ENCODE assay signal across 14 cellular contexts in genomic region chrX:26851981-26852380, GRCh38.
DNase-seq lines count a peak whose midpoint lies in the region; ATAC-seq and TF ChIP-seq lines count a peak whose summit lies in the region.
"Had no signal": no experiment of that assay in that cellular context is flagged by ENCODE, and none has a peak within 500 bp of the region (broad histone marks: within the 10 kb centered on the region; RNA-seq: fewer than 3 reads in every experiment).

No MANE protein-coding gene starts in this region.

- H2AFZ ChIP-seq in SK-N-SH (ENCODE audit: low read depth) (no peak overlapping the region), smooth muscle cell (ENCODE audit: low read depth) (no peak overlapping the region)

- H3K9ac ChIP-seq in SK-N-SH (no peak overlapping the region), smooth muscle cell (ENCODE audit: low read depth) (no peak overlapping the region)

- H3K4me2 ChIP-seq in SK-N-SH, result no peak overlapping the region
- no peak overlapping the region for H3K4me2 ChIP-seq in smooth muscle cell

- WGBS in SK-N-SH (ENCODE audit: low lambda C conversion rate), result 0% methylated on average over 1 of the region's 1 CpG
- 25% methylated on average over 1 of the region's 1 CpG for WGBS in smooth muscle cell (ENCODE audit: low lambda C conversion rate)

- H3K36me3 ChIP-seq in SK-N-SH (replicated peaks in 1 of 2; ENCODE audit: control insufficient read depth in 1 of 2, insufficient read depth in 2 of 2, low read length in 1 of 2) (no peaks in the 10 kb centered on the region), smooth muscle cell (ENCODE audit: low read depth) (no peaks in the 10 kb centered on the region)
- H3K36me3 ChIP-seq: SJSA1 had no signal

- H3K27ac ChIP-seq in SK-N-SH (ENCODE audit: low read depth in 2 of 2, low read length in 1 of 2) (no peak overlapping the region), smooth muscle cell (ENCODE audit: low read depth) (no peak overlapping the region)
- H3K27ac ChIP-seq: coronary artery, SJSA1, skin epidermis had no signal

- no peaks in the 10 kb centered on the region for H3K9me2 ChIP-seq in SK-N-SH

- H4K20me1 ChIP-seq in SK-N-SH (ENCODE audit: insufficient read depth) (no peaks in the 10 kb centered on the region), smooth muscle cell (ENCODE audit: low read depth) (no peaks in the 10 kb centered on the region)

- H3K4me1 Mint-ChIP-seq in activated T-helper 17 cell treated with anti-CD3 and anti-CD28 coated beads, Interleukin-2, amount 50 U/mL, for 72 hours, result no peaks in the 10 kb centered on the region

- no peaks in the 10 kb centered on the region for H3K27me3 ChIP-seq in SK-N-SH (ENCODE audit: insufficient read depth)
- no peaks in the 10 kb centered on the region for H3K27me3 ChIP-seq in smooth muscle cell (ENCODE audit: low read depth)
- H3K27me3 ChIP-seq: SJSA1 had no signal

- no peak for DNase-seq in SK-N-SH
- peak; percentile 61 for DNase-seq in NCI-H69 (lab: John Stamatoyannopoulos, UW)
- DNase-seq in epithelial cell of proximal tubule (ENCODE audit: low read depth), result no peak
- no peak for DNase-seq in smooth muscle cell (lab: John Stamatoyannopoulos, UW; ENCODE audit: unreplicated experiment)
- DNase-seq in GM19240 (ENCODE audit: insufficient read length, low spot score), result no peak
- DNase-seq: activated CD8-positive, alpha-beta memory T cell treated with anti-CD3 and anti-CD28 coated beads, Interleukin-2, amount 50 U/mL, for 4 hours; left cardiac atrium; stimulated activated naive CD4-positive, alpha-beta T cell had no signal

- no peak for TF ChIP-seq EP300 in SK-N-SH (IDR thresholded peaks at IDR 0.05; ENCODE audit: borderline replicate concordance in 1 of 2, low read depth in 1 of 2, low read length in 1 of 2)

- CTCF ChIA-PET in SK-N-SH (lab: Yijun Ruan, JAX), result no interaction called here

- no peaks in the 10 kb centered on the region for H3K4me1 ChIP-seq in SK-N-SH (ENCODE audit: control insufficient read depth in 1 of 2, insufficient read depth in 2 of 2, low read depth in 1 of 2, low read length in 1 of 2)
- no peaks in the 10 kb centered on the region for H3K4me1 ChIP-seq in smooth muscle cell (ENCODE audit: low read depth)
- H3K4me1 ChIP-seq: SJSA1 had no signal

- H3F3A ChIP-seq in SK-N-SH (replicated peaks; ENCODE audit: insufficient read depth) (no peaks in the 10 kb centered on the region), smooth muscle cell (ENCODE audit: low read depth) (no peaks in the 10 kb centered on the region)

- no peak overlapping the region for H3K4me3 Mint-ChIP-seq in activated T-helper 17 cell treated with anti-CD3 and anti-CD28 coated beads, Interleukin-2, amount 50 U/mL, for 72 hours

- POLR2A ChIA-PET in SK-N-SH (lab: Yijun Ruan, JAX), result no interaction called here

- H3K9me3 Mint-ChIP-seq in activated T-helper 17 cell treated with anti-CD3 and anti-CD28 coated beads, Interleukin-2, amount 50 U/mL, for 72 hours, result peaks cover 6% of the 10 kb centered on the region

- no peak for ATAC-seq in SK-N-SH treated with all-trans-retinoic acid at 6 μM for 48 hours
- no peak for ATAC-seq in GM19324 (IDR thresholded peaks at IDR 0.05; ENCODE audit: low FRiP score, unreplicated experiment)
- ATAC-seq in activated T-helper 17 cell treated with anti-CD3 and anti-CD28 coated beads, Interleukin-2, amount 50 U/mL, for 72 hours (replicated peaks), result no peak
- ATAC-seq: left cardiac atrium had no signal

- H3K79me2 ChIP-seq in SK-N-SH (ENCODE audit: insufficient read depth), result no peaks in the 10 kb centered on the region
- H3K79me2 ChIP-seq in smooth muscle cell (ENCODE audit: low read depth), result no peaks in the 10 kb centered on the region

- H3K27me3 Mint-ChIP-seq in activated T-helper 17 cell treated with anti-CD3 and anti-CD28 coated beads, Interleukin-2, amount 50 U/mL, for 72 hours, result no peaks in the 10 kb centered on the region

- peak; percentile 19; the same call in 1 of the 2 replicates for TF ChIP-seq CTCF in SK-N-SH (IDR thresholded peaks at IDR 0.05)
- TF ChIP-seq CTCF in epithelial cell of proximal tubule (conservative IDR thresholded peaks at IDR 0.05; ENCODE audit: low read depth, low read length), result peak; percentile 54
- TF ChIP-seq CTCF in smooth muscle cell (IDR thresholded peaks at IDR 0.05; ENCODE audit: borderline replicate concordance, insufficient read depth, poor library complexity, severe bottlenecking), result peak; percentile 27

- TF ChIP-seq RAD21 in SK-N-SH (IDR thresholded peaks at IDR 0.05; ENCODE audit: low read length), result 0 out of 2 replicates have a peak, but pooled peaks have one; percentile 8

- no peaks in the 10 kb centered on the region for H3K9me3 ChIP-seq in SK-N-SH
- H3K9me3 ChIP-seq in smooth muscle cell (replicated peaks; ENCODE audit: low read depth), result no peaks in the 10 kb centered on the region
- H3K9me3 ChIP-seq: SJSA1 had no signal

- H3K4me3 ChIP-seq in SK-N-SH (ENCODE audit: low read depth in 2 of 2, low read length in 1 of 2) (no peak overlapping the region), epithelial cell of proximal tubule (ENCODE audit: low read depth, low read length) (no peak overlapping the region), smooth muscle cell (no peak overlapping the region)
- H3K4me3 ChIP-seq: coronary artery, SJSA1, skin epidermis had no signal

- H3K36me3 Mint-ChIP-seq in activated T-helper 17 cell treated with anti-CD3 and anti-CD28 coated beads, Interleukin-2, amount 50 U/mL, for 72 hours (ENCODE audit: low read depth), result no peaks in the 10 kb centered on the region

- H3K27ac Mint-ChIP-seq in activated T-helper 17 cell treated with anti-CD3 and anti-CD28 coated beads, Interleukin-2, amount 50 U/mL, for 72 hours, result no peak overlapping the region

TF ChIP-seq in SK-N-SH, 30 proteins besides CTCF, POLR2A, EP300 and RAD21 (continues in another document):
- TF ChIP-seq MEF2A (IDR thresholded peaks at IDR 0.05; ENCODE audit: borderline replicate concordance, low read depth), result no peak
- no peak for TF ChIP-seq SIN3A (IDR thresholded peaks at IDR 0.05; ENCODE audit: borderline replicate concordance, low read depth, low read length)
- TF ChIP-seq, protein P1, sequence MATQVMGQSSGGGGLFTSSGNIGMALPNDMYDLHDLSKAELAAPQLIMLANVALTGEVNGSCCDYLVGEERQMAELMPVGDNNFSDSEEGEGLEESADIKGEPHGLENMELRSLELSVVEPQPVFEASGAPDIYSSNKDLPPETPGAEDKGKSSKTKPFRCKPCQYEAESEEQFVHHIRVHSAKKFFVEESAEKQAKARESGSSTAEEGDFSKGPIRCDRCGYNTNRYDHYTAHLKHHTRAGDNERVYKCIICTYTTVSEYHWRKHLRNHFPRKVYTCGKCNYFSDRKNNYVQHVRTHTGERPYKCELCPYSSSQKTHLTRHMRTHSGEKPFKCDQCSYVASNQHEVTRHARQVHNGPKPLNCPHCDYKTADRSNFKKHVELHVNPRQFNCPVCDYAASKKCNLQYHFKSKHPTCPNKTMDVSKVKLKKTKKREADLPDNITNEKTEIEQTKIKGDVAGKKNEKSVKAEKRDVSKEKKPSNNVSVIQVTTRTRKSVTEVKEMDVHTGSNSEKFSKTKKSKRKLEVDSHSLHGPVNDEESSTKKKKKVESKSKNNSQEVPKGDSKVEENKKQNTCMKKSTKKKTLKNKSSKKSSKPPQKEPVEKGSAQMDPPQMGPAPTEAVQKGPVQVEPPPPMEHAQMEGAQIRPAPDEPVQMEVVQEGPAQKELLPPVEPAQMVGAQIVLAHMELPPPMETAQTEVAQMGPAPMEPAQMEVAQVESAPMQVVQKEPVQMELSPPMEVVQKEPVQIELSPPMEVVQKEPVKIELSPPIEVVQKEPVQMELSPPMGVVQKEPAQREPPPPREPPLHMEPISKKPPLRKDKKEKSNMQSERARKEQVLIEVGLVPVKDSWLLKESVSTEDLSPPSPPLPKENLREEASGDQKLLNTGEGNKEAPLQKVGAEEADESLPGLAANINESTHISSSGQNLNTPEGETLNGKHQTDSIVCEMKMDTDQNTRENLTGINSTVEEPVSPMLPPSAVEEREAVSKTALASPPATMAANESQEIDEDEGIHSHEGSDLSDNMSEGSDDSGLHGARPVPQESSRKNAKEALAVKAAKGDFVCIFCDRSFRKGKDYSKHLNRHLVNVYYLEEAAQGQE (IDR thresholded peaks at IDR 0.05; ENCODE audit: low read depth, low read length), result no peak
- TF ChIP-seq ELF1 (IDR thresholded peaks at IDR 0.05), result no peak
- TF ChIP-seq FOXJ3 (CRISPR knock-in tag; IDR thresholded peaks at IDR 0.05), result no peak
- no peak for TF ChIP-seq FOXM1 (IDR thresholded peaks at IDR 0.05; ENCODE audit: low read depth)

TF ChIP-seq in SK-N-SH treated with all-trans-retinoic acid at 6 μM for 48 hours, 23 proteins besides CTCF, POLR2A, EP300 and RAD21 (continues in another document):
- TF ChIP-seq ZNF565 (CRISPR knock-in tag; conservative IDR thresholded peaks at IDR 0.05; ENCODE audit: low read depth) (no peak), SNAI2 (CRISPR knock-in tag; IDR thresholded peaks at IDR 0.05) (no peak), ISL1 (CRISPR knock-in tag; IDR thresholded peaks at IDR 0.05) (no peak)
- TF ChIP-seq, protein P2, sequence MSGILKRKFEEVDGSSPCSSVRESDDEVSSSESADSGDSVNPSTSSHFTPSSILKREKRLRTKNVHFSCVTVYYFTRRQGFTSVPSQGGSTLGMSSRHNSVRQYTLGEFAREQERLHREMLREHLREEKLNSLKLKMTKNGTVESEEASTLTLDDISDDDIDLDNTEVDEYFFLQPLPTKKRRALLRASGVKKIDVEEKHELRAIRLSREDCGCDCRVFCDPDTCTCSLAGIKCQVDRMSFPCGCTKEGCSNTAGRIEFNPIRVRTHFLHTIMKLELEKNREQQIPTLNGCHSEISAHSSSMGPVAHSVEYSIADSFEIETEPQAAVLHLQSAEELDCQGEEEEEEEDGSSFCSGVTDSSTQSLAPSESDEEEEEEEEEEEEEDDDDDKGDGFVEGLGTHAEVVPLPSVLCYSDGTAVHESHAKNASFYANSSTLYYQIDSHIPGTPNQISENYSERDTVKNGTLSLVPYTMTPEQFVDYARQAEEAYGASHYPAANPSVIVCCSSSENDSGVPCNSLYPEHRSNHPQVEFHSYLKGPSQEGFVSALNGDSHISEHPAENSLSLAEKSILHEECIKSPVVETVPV (CRISPR knock-in tag; IDR thresholded peaks at IDR 0.05), result no peak
- TF ChIP-seq, protein P3, sequence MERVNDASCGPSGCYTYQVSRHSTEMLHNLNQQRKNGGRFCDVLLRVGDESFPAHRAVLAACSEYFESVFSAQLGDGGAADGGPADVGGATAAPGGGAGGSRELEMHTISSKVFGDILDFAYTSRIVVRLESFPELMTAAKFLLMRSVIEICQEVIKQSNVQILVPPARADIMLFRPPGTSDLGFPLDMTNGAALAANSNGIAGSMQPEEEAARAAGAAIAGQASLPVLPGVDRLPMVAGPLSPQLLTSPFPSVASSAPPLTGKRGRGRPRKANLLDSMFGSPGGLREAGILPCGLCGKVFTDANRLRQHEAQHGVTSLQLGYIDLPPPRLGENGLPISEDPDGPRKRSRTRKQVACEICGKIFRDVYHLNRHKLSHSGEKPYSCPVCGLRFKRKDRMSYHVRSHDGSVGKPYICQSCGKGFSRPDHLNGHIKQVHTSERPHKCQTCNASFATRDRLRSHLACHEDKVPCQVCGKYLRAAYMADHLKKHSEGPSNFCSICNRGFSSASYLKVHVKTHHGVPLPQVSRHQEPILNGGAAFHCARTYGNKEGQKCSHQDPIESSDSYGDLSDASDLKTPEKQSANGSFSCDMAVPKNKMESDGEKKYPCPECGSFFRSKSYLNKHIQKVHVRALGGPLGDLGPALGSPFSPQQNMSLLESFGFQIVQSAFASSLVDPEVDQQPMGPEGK (CRISPR knock-in tag; IDR thresholded peaks at IDR 0.05; ENCODE audit: borderline replicate concordance), result no peak
